In the genomic region with DNA sequence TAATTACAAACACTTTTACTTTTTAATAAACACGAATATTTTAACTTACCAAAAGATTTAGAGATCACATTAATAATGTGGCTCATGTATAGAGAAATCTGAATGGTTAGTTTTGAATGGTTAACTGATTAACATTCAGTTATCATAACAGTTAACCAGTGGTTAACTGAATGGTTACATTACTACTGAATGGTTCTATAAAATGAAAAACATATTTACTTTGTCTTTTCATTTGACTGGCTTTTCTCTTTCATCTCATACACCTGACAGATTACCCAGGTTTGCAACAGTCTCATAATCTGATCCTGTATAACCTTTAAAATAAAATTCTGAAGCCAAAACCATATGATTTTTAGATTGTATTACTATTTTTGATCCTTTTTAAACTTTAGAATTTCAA, we compare ENCODE assay signal across 21 cellular contexts.
"Had no signal": no experiment of that assay in that cellular context is flagged by ENCODE, and none has a peak within 500 bp of the region (broad histone marks: within the 10 kb centered on the region; RNA-seq: fewer than 3 reads in every experiment).

No MANE protein-coding gene starts in this region.

- DNase-seq: activated CD4-positive, alpha-beta T cell treated with anti-CD3 and anti-CD28 coated beads, Interleukin-2, amount 50 U/mL, for 1 hour; activated CD4-positive, CD25-positive, alpha-beta regulatory T cell treated with anti-CD3 and anti-CD28 coated beads, Interleukin-2, amount 50 U/mL, for 72 hours; activated CD8-positive, alpha-beta memory T cell treated with anti-CD3 and anti-CD28 coated beads for 24 hours; activated CD8-positive, alpha-beta memory T cell treated with anti-CD3 and anti-CD28 coated beads, Interleukin-2, amount 50 U/mL, for 48 hours; activated effector memory CD4-positive, alpha-beta T cell treated with anti-CD3 and anti-CD28 coated beads, Interleukin-2, amount 50 U/mL, for 16 hours; activated naive CD4-positive, alpha-beta T cell treated with anti-CD3 and anti-CD28 coated beads, Interleukin-2, amount 50 U/mL, for 16 hours; activated T-cell treated with anti-CD3 and anti-CD28 coated beads, Interleukin-2, amount 50 U/mL, for 72 hours; effector CD4-positive, alpha-beta T cell; right cardiac atrium; spleen; stimulated activated CD8-positive, alpha-beta memory T cell treated with anti-CD3 and anti-CD28 coated beads, Interleukin-4, amount 100 ng/mL, for 48 hours; stimulated activated naive CD4-positive, alpha-beta T cell treated with Interleukin-2 at 50 U/mL for 16 hours; T-helper 1 cell; thyroid gland had no signal

- H3K79me2 ChIP-seq: hepatocyte had no signal

- H3K9me3 Mint-ChIP-seq: mesothelial cell of epicardium, nephron had no signal

- H3K27ac ChIP-seq: ascending aorta, hepatocyte, spleen had no signal

- H3K27me3 ChIP-seq: ascending aorta, hepatocyte, spleen, thyroid gland had no signal

- FAIRE-seq: endothelial cell of umbilical vein had no signal

- H3K27ac Mint-ChIP-seq: activated T-cell treated with anti-CD3 and anti-CD28 coated beads, Interleukin-2, amount 50 U/mL, for 72 hours; mesothelial cell of epicardium; nephron; progenitor cell of endocrine pancreas had no signal

- ATAC-seq: activated T-cell treated with anti-CD3 and anti-CD28 coated beads, Interleukin-2, amount 50 U/mL, for 72 hours; right cardiac atrium had no signal

- H2AFZ ChIP-seq: hepatocyte had no signal

- H3K27me3 Mint-ChIP-seq: progenitor cell of endocrine pancreas had no signal

- H3K9me3 ChIP-seq: ascending aorta, spleen, thyroid gland had no signal

- H3K4me2 ChIP-seq: hepatocyte had no signal

- H3K4me3 Mint-ChIP-seq: activated T-cell treated with anti-CD3 and anti-CD28 coated beads, Interleukin-2, amount 50 U/mL, for 72 hours; mesothelial cell of epicardium; nephron had no signal

- H3K4me3 ChIP-seq: ascending aorta, hepatocyte, lung, spleen, thyroid gland had no signal
